ENCODE assay signal across 8 cellular contexts in the genomic region with DNA sequence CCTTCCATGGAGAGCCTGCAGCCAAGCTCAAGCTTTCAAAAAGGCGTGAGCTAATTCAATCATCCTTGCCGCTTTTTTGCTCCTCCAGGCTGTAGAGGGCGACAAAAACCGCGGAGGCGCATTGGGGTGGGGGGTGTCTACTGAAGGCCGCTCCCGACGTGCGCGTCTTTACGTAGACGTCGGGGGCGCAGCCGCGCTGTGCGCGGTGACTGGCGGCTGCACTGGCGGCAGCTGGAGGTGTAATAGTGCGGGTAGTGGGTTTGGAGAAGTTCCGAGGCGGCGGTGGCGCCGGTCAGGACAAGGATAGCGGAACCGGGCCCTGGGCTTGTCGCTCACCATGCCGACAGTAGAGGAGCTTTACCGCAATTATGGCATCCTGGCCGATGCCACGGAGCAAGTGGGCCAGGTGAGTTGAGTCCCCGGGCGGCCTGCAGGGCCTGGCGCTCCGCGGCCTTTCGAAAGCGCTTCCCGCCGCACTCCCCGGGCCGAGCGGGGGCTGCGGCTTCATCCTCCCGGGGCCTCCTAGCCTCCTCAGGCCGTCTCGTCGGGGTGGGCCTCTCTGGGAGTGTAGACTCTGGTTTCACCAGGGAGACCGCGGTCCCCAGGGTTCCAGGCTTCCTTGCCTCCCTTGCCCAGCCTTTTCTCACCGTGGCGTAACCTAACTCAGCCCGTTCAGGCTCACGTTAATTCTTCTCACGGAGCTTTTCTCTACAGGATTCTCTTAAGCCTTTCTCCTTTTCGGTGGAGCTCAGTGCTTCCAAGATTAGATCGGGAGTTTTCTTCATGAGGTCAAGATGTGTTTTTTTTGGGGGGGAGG.
DNase-seq lines count a peak whose midpoint lies in the region; ATAC-seq lines count a peak whose summit lies in the region.

Gene API5 (plus strand): TSS at position 206 of the 817 bp plus-strand sequence. CDS start 132 bp downstream, at position 338.

- peak within 1 kb of the TSS; percentile 83 to 96 (median 90) for H3K27ac ChIP-seq in BLaER1 treated with 17β-estradiol and CSF1 and Interleukin-3, amounts not matched to agents 10 nM and 100 nM
- peak within 1 kb of the TSS; percentile 65 for H3K27ac ChIP-seq in cingulate gyrus (ENCODE audit: low read depth, low read length)

- H3K9ac ChIP-seq in BLaER1 treated with 17β-estradiol and CSF1 and Interleukin-3, amounts not matched to agents 10 nM and 100 nM, result peak within 1 kb of the TSS; percentile 91 to 97 (median 95)

- DNase-seq in GM19240 (ENCODE audit: insufficient read length, low spot score) (peak; percentile 70), NCI-H524 treated with DMSO at 0.1 percent for 48 hours (lab: John Stamatoyannopoulos, UW) (peak; percentile 69), kidney tubule cell (ENCODE audit: low spot score) (peak; percentile 94)
- peak; percentile 89 to 91 for DNase-seq in activated CD4-positive, alpha-beta T cell treated with anti-CD3 and anti-CD28 coated beads for 4 hours
- DNase-seq in stimulated activated CD4-positive, alpha-beta T cell treated with anti-CD3 and anti-CD28 coated beads, Interleukin-1b, Interleukin-23, amount 100 ng/mL, for 24 hours (ENCODE audit: low read depth in 4 of 4, low spot score in 1 of 4), result peak; percentile 80 to 91 (median 87)

- H3K36me3 ChIP-seq in BLaER1 treated with 17β-estradiol and CSF1 and Interleukin-3, amounts not matched to agents 10 nM and 100 nM, result peaks cover 0 to 22% (median 11%) of the 10 kb centered on the region in 11 experiments; a peak in 11 of 22 replicates

- peak; percentile 98 for ATAC-seq in HG03460 (IDR thresholded peaks at IDR 0.05; ENCODE audit: unreplicated experiment)

- peaks cover 41 to 52% (median 50%) of the 10 kb centered on the region in 11 experiments; a peak in 21 of 22 replicates for H4K20me1 ChIP-seq in BLaER1 treated with 17β-estradiol and CSF1 and Interleukin-3, amounts not matched to agents 10 nM and 100 nM

- peaks cover 33 to 43% (median 39%) of the 10 kb centered on the region in 10 experiments for H3K4me1 ChIP-seq in BLaER1 treated with 17β-estradiol and CSF1 and Interleukin-3, amounts not matched to agents 10 nM and 100 nM

- H3K27me3 ChIP-seq in BLaER1 treated with 17β-estradiol and CSF1 and Interleukin-3, amounts not matched to agents 10 nM and 100 nM, result no peaks in the 10 kb centered on the region

- peak within 1 kb of the TSS; percentile 85 to 100 (median 92) for H3K4me3 ChIP-seq in BLaER1 treated with 17β-estradiol and CSF1 and Interleukin-3, amounts not matched to agents 10 nM and 100 nM

- peak within 1 kb of the TSS; percentile 73 to 92 (median 90) for H3K4me2 ChIP-seq in BLaER1 treated with 17β-estradiol and CSF1 and Interleukin-3, amounts not matched to agents 10 nM and 100 nM

- H3K9me3 ChIP-seq in BLaER1 treated with 17β-estradiol and CSF1 and Interleukin-3, amounts not matched to agents 10 nM and 100 nM (replicated peaks in 1 of 11), result no peaks in the 10 kb centered on the region

Comparison
In these comparisons a context has a peak if more than half of its experiments do, and no peak if none do; other contexts are left out.
1. Peak in every context shown above with its lines: DNase-seq, ATAC-seq, H3K4me3 ChIP-seq and H3K27ac ChIP-seq.